ENCODE assay signal across 8 cellular contexts in the genomic region with DNA sequence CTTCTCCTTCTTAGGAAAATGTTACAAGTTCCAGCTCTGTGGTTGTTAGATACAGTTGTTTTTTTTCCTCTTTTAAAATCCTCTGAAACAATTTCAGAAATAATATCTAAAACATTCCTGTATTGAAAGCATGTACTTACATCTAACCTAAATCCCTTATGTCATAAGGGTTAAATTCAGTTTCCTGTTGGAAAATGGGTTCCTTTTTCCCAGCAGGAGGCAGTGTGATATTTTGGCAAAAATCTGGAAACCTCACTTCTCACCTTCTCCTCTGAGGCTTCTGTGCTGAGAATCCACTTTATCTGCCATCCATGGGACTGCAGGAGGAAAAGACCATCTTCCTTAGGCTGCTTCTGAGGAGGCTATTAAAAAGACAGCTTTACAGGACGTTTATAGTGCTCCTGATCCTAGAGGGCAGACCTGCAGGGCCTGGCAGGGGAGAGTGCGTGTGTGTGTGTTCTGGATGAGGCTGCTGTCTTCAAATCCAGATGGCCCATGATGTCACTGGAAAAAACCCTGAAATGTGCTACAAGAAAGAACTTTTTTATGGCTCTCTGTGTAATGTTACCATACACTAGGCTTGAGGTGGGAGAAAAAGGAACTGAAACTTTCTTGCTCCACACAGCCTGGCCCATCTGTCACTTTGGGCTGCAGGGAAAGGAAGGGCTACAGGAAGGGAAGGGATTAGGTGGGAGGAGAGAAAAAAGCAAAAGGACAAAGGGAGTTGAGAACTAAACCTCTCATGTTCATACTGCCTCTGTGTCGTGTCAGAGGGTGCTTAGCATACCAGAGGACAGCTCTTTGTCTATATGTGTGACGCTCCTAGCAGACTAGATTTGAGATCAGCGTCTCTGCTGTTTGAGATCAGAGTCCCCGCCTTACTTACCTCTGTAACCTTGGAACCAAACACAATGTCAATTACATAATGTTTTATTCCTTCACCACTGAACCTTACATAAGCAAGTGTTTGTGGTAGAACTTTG.
DNase-seq lines count a peak whose midpoint lies in the region; ATAC-seq, FAIRE-seq and TF ChIP-seq lines count a peak whose summit lies in the region.

No MANE protein-coding gene starts in this region.

- H3K4me3 Mint-ChIP-seq in WTC11: no peak overlapping the region

- POLR2A ChIA-PET in WTC11 (lab: Charles Lee): no interaction called here

- H3K36me3 Mint-ChIP-seq in WTC11: no peaks in the 10 kb centered on the region

- ATAC-seq in HG02938 (IDR thresholded peaks at IDR 0.05; ENCODE audit: unreplicated experiment): peak; percentile 62
- ATAC-seq in WTC11: peak; percentile 43
- no peak for ATAC-seq in activated CD4-positive, CD25-positive, alpha-beta regulatory T cell treated with anti-CD3 and anti-CD28 coated beads, Interleukin-2, amount 50 U/mL, for 24 hours

- no peaks in the 10 kb centered on the region for H3K9me3 Mint-ChIP-seq in WTC11

- no peak for TF ChIP-seq CTCF in WTC11 (IDR thresholded peaks at IDR 0.05)
- no peak for TF ChIP-seq CTCF in lower leg skin (IDR thresholded peaks at IDR 0.05)

- CTCF ChIA-PET in WTC11 (lab: Charles Lee): no interaction called here

- H3K27me3 Mint-ChIP-seq in WTC11 (ENCODE audit: low read depth): no peaks in the 10 kb centered on the region

- peaks cover 14% of the 10 kb centered on the region for H3K4me1 Mint-ChIP-seq in WTC11

- 44 to 49% methylated on average over 6 of the region's 6 CpGs for WGBS in lower leg skin, 2 donors

- H3K27ac Mint-ChIP-seq in WTC11: no peak overlapping the region

- peak; percentile 40 for DNase-seq in SIG-M5 treated with dmso at 0.1 percent for 504 hours (lab: John Stamatoyannopoulos, UW; ENCODE audit: unreplicated experiment)
- DNase-seq in SIG-M5 (lab: John Stamatoyannopoulos, UW): no peak
- no peak for DNase-seq in WTC11 (ENCODE audit: low spot score)
- no peak for DNase-seq in urothelium cell line (ENCODE audit: low spot score)
- DNase-seq in medulla oblongata (ENCODE audit: extremely low spot score): no peak
- DNase-seq in lower leg skin (ENCODE audit: low spot score in 2 of 2): no peak

- no peak for TF ChIP-seq POLR2A in lower leg skin (IDR thresholded peaks at IDR 0.05)

- FAIRE-seq in urothelium cell line (lab: Jason Lieb, UNC): peak; percentile 35

- H3K4me3 ChIP-seq in lower leg skin (ENCODE audit: low read depth, poor library complexity, severe bottlenecking): no peak overlapping the region

- intact Hi-C loops in lower leg skin (cut with DNase I; ENCODE audit: low total_unique reads): no loop called here

TF ChIP-seq in WTC11, 78 proteins besides CTCF, POLR2A, EP300 and RAD21:
- TF ChIP-seq NR2C2 (CRISPR knock-in tag; IDR thresholded peaks at IDR 0.05) (no peak), EMX1 (CRISPR knock-in tag; IDR thresholded peaks at IDR 0.05) (no peak), TP53 (CRISPR knock-in tag; IDR thresholded peaks at IDR 0.05) (no peak), MXD4 (CRISPR knock-in tag; IDR thresholded peaks at IDR 0.05; ENCODE audit: borderline replicate concordance) (no peak), FOXP1 (CRISPR knock-in tag; IDR thresholded peaks at IDR 0.05; ENCODE audit: borderline replicate concordance) (no peak), FOXK1 (CRISPR knock-in tag; IDR thresholded peaks at IDR 0.05) (no peak)
- TF ChIP-seq, protein P1, sequence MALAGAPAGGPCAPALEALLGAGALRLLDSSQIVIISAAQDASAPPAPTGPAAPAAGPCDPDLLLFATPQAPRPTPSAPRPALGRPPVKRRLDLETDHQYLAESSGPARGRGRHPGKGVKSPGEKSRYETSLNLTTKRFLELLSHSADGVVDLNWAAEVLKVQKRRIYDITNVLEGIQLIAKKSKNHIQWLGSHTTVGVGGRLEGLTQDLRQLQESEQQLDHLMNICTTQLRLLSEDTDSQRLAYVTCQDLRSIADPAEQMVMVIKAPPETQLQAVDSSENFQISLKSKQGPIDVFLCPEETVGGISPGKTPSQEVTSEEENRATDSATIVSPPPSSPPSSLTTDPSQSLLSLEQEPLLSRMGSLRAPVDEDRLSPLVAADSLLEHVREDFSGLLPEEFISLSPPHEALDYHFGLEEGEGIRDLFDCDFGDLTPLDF (CRISPR knock-in tag; IDR thresholded peaks at IDR 0.05): no peak
- TF ChIP-seq, protein P2, sequence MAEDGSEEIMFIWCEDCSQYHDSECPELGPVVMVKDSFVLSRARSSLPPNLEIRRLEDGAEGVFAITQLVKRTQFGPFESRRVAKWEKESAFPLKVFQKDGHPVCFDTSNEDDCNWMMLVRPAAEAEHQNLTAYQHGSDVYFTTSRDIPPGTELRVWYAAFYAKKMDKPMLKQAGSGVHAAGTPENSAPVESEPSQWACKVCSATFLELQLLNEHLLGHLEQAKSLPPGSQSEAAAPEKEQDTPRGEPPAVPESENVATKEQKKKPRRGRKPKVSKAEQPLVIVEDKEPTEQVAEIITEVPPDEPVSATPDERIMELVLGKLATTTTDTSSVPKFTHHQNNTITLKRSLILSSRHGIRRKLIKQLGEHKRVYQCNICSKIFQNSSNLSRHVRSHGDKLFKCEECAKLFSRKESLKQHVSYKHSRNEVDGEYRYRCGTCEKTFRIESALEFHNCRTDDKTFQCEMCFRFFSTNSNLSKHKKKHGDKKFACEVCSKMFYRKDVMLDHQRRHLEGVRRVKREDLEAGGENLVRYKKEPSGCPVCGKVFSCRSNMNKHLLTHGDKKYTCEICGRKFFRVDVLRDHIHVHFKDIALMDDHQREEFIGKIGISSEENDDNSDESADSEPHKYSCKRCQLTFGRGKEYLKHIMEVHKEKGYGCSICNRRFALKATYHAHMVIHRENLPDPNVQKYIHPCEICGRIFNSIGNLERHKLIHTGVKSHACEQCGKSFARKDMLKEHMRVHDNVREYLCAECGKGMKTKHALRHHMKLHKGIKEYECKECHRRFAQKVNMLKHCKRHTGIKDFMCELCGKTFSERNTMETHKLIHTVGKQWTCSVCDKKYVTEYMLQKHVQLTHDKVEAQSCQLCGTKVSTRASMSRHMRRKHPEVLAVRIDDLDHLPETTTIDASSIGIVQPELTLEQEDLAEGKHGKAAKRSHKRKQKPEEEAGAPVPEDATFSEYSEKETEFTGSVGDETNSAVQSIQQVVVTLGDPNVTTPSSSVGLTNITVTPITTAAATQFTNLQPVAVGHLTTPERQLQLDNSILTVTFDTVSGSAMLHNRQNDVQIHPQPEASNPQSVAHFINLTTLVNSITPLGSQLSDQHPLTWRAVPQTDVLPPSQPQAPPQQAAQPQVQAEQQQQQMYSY (CRISPR knock-in tag; IDR thresholded peaks at IDR 0.05): no peak
- TF ChIP-seq, protein P3, sequence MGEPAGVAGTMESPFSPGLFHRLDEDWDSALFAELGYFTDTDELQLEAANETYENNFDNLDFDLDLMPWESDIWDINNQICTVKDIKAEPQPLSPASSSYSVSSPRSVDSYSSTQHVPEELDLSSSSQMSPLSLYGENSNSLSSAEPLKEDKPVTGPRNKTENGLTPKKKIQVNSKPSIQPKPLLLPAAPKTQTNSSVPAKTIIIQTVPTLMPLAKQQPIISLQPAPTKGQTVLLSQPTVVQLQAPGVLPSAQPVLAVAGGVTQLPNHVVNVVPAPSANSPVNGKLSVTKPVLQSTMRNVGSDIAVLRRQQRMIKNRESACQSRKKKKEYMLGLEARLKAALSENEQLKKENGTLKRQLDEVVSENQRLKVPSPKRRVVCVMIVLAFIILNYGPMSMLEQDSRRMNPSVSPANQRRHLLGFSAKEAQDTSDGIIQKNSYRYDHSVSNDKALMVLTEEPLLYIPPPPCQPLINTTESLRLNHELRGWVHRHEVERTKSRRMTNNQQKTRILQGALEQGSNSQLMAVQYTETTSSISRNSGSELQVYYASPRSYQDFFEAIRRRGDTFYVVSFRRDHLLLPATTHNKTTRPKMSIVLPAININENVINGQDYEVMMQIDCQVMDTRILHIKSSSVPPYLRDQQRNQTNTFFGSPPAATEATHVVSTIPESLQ (CRISPR knock-in tag; IDR thresholded peaks at IDR 0.05): no peak

Comparison
In these comparisons a context has a peak if more than half of its experiments do, and no peak if none do; other contexts are left out.
1. ATAC-seq: peak in HG02938 (single experiment) and WTC11 (single experiment); none in activated CD4-positive, CD25-positive, alpha-beta regulatory T cell treated with anti-CD3 and anti-CD28 coated beads, Interleukin-2, amount 50 U/mL, for 24 hours (0 of 2).